In the genomic region with DNA sequence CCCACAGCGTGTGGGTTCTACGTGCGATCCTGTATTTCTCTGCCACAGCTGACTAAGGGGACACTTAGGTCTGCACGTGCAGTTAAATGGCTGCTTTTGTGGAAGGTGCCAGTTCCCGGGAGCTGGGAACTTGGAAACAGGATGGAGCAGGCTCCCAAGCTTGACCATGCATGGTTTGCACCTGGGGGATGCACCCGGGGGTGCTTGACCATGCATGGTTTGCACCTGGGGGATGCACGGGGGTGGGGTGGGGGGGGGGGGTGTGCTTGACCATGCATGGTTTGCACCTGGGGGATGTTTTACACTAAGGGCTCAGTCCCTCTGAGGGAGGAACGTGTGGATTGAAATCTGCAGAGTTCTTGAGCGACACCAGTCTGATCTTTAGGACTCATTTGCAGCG, we compare ENCODE assay signal across 1 cellular context.
TF ChIP-seq lines count a peak whose summit lies in the region.

No MANE protein-coding gene starts in this region.

TF ChIP-seq in HepG2, 621 proteins besides CTCF, POLR2A, EP300 and RAD21:
- TF ChIP-seq JDP2 (CRISPR knock-in tag; IDR thresholded peaks at IDR 0.05; ENCODE audit: borderline replicate concordance) (no peak), ZNF749 (CRISPR knock-in tag; IDR thresholded peaks at IDR 0.05; ENCODE audit: borderline replicate concordance) (no peak)
- TF ChIP-seq, protein P1, sequence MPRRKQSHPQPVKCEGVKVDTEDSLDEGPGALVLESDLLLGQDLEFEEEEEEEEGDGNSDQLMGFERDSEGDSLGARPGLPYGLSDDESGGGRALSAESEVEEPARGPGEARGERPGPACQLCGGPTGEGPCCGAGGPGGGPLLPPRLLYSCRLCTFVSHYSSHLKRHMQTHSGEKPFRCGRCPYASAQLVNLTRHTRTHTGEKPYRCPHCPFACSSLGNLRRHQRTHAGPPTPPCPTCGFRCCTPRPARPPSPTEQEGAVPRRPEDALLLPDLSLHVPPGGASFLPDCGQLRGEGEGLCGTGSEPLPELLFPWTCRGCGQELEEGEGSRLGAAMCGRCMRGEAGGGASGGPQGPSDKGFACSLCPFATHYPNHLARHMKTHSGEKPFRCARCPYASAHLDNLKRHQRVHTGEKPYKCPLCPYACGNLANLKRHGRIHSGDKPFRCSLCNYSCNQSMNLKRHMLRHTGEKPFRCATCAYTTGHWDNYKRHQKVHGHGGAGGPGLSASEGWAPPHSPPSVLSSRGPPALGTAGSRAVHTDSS (CRISPR knock-in tag; conservative IDR thresholded peaks at IDR 0.05), result no peak
